Comparison of ENCODE assay signal across 8 cellular contexts in the genomic region with DNA sequence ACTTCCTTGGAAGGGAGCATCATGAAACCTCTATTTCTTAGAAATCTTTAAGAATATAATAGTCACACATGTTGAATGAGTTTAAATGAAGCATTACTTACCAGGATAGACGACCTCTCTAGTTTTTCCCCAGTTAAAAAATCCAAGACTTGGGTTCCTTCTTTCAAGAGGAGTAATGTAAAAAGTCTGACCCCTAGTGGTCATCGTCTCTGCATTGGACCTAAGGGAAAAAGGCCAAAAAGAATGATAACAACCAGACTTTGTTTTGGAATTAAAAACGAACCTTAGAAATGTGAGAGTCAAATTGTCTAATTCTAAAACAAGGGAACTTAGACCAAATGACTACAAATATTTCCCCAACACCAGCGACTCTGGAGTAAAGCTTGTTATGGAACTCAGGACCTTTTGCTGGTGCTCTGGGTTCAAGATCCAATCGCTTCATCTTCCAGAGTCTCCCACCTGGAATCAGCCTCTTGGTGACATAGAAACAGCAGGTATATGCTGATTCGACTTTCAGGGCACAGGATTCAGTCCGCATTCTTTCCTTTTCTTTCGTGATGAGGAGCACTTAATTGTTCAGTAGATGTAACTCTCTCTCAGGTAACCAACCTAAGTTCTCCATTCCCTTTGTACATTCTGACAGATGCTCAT.
A peak's percentile ranks its signal among the peaks of the same experiment; 100 is the strongest.
DNase-seq lines count a peak whose midpoint lies in the region; ATAC-seq and TF ChIP-seq lines count a peak whose summit lies in the region.

No MANE protein-coding gene starts in this region.

- H3K9ac ChIP-seq in Karpas-422 (ENCODE audit: low read length), result no peak overlapping the region
- H3K9ac ChIP-seq in SK-N-SH, result no peak overlapping the region
- H3K9ac ChIP-seq in fibroblast of lung (ENCODE audit: insufficient read depth, low read length), result no peak overlapping the region

- WGBS in SK-N-SH (ENCODE audit: low lambda C conversion rate), result 25% methylated on average over 7 of the region's 8 CpGs

- H3K4me1 ChIP-seq in DOHH2 (ENCODE audit: control insufficient read depth, low read length), result peaks cover 38% of the 10 kb centered on the region
- H3K4me1 ChIP-seq in Karpas-422 (ENCODE audit: low read length), result peaks cover 18% of the 10 kb centered on the region
- peaks cover 0 to 2% of the 10 kb centered on the region in 2 experiments; a peak in 2 of 4 replicates for H3K4me1 ChIP-seq in SK-N-SH (ENCODE audit: control insufficient read depth in 1 of 2, insufficient read depth in 2 of 2, low read depth in 1 of 2, low read length in 1 of 2)
- peaks cover 4% of the 10 kb centered on the region for H3K4me1 ChIP-seq in fibroblast of lung (ENCODE audit: control insufficient read depth, extremely low read depth, insufficient read depth, low read length)
- no peaks in the 10 kb centered on the region for H3K4me1 ChIP-seq in osteoblast (ENCODE audit: insufficient read depth, low read length)

- 0 out of 2 replicates have a peak, but pooled peaks cover 5% of the 10 kb centered on the region for H3F3A ChIP-seq in DOHH2 (ENCODE audit: control insufficient read depth, insufficient read depth)
- H3F3A ChIP-seq in SK-N-SH (replicated peaks; ENCODE audit: insufficient read depth), result peaks cover 15% of the 10 kb centered on the region

- CTCF ChIA-PET in SK-N-SH (lab: Yijun Ruan, JAX), result interaction anchor here (0.6 to 7.6 kb wide), 10 partner anchors 9 to 1218 kb away, joined by 3 to 71 read pairs (median 4); no protein-coding TSS in a partner anchor

- H3K4me3 ChIP-seq in DOHH2 (ENCODE audit: low read length) (no peak overlapping the region), Karpas-422 (ENCODE audit: low read length) (no peak overlapping the region), SK-N-SH (ENCODE audit: low read depth in 2 of 2, low read length in 1 of 2) (peak overlapping the region in 1 of 2 experiments; percentile 12; a peak in 1 of 4 replicates), fibroblast of lung (replicated peaks in 1 of 4; ENCODE audit: control extremely low read depth in 1 of 4, insufficient read depth in 1 of 4, low read depth in 3 of 4, low read length in 4 of 4) (no peak overlapping the region), osteoblast (ENCODE audit: insufficient read depth, low read length) (no peak overlapping the region)

- H2AFZ ChIP-seq in Karpas-422 (ENCODE audit: low read length) (no peak overlapping the region), SK-N-SH (ENCODE audit: low read depth) (no peak overlapping the region), fibroblast of lung (ENCODE audit: low read length) (no peak overlapping the region), osteoblast (ENCODE audit: low read length) (peak overlapping the region; percentile 20)

- H3K27ac ChIP-seq in DOHH2 (ENCODE audit: low read depth, low read length) (no peak overlapping the region), Karpas-422 (ENCODE audit: low read length) (no peak overlapping the region), SK-N-SH (ENCODE audit: low read depth in 2 of 2, low read length in 1 of 2) (no peak overlapping the region), fibroblast of lung (ENCODE audit: insufficient read depth, low read length) (no peak overlapping the region), osteoblast (ENCODE audit: low read depth, low read length) (no peak overlapping the region)

- H3K36me3 ChIP-seq in DOHH2 (ENCODE audit: control insufficient read depth, low read length) (no peaks in the 10 kb centered on the region), Karpas-422 (ENCODE audit: insufficient read depth, low read length) (no peaks in the 10 kb centered on the region), SK-N-SH (replicated peaks in 1 of 2; ENCODE audit: control insufficient read depth in 1 of 2, insufficient read depth in 2 of 2, low read length in 1 of 2) (no peaks in the 10 kb centered on the region), fibroblast of lung (ENCODE audit: control insufficient read depth, insufficient read depth, low read length) (no peaks in the 10 kb centered on the region), osteoblast (ENCODE audit: insufficient read depth, low read length) (no peaks in the 10 kb centered on the region)

- TF ChIP-seq CTCF in DOHH2 (IDR thresholded peaks at IDR 0.05; ENCODE audit: low read depth, low read length, poor library complexity, severe bottlenecking) (peak; percentile 88), SK-N-SH (IDR thresholded peaks at IDR 0.05) (peak; percentile 86), fibroblast of lung (conservative IDR thresholded peaks at IDR 0.05 in 1 of 2, IDR thresholded peaks at IDR 0.05 in 1 of 2; ENCODE audit: low read depth in 1 of 2, low read length in 2 of 2) (peak; percentile 70 to 72), osteoblast (IDR thresholded peaks at IDR 0.05; ENCODE audit: extremely low read depth, low read depth, low read length) (peak; percentile 82)

- no peak for TF ChIP-seq EP300 in SK-N-SH (IDR thresholded peaks at IDR 0.05; ENCODE audit: borderline replicate concordance in 1 of 2, low read depth in 1 of 2, low read length in 1 of 2)

- no peaks in the 10 kb centered on the region for H3K9me3 ChIP-seq in DOHH2 (ENCODE audit: control insufficient read depth, insufficient read depth, low read length)
- no peaks in the 10 kb centered on the region for H3K9me3 ChIP-seq in Karpas-422 (ENCODE audit: low read length)
- H3K9me3 ChIP-seq in SK-N-SH, result no peaks in the 10 kb centered on the region
- H3K9me3 ChIP-seq in fibroblast of lung (ENCODE audit: control insufficient read depth, insufficient read depth, low read depth, low read length), result no peaks in the 10 kb centered on the region
- H3K9me3 ChIP-seq in osteoblast (ENCODE audit: low read depth, low read length), result no peaks in the 10 kb centered on the region

- ATAC-seq in GM19035 (IDR thresholded peaks at IDR 0.05; ENCODE audit: unreplicated experiment) (no peak), HG02885 (IDR thresholded peaks at IDR 0.05; ENCODE audit: poor library complexity, unreplicated experiment) (no peak)

- no peaks in the 10 kb centered on the region for H3K27me3 ChIP-seq in DOHH2 (ENCODE audit: control insufficient read depth, low read length)
- H3K27me3 ChIP-seq in Karpas-422 (ENCODE audit: low read length), result no peaks in the 10 kb centered on the region
- no peaks in the 10 kb centered on the region for H3K27me3 ChIP-seq in SK-N-SH (ENCODE audit: insufficient read depth)
- no peaks in the 10 kb centered on the region for H3K27me3 ChIP-seq in fibroblast of lung (ENCODE audit: control insufficient read depth, insufficient read depth, low read length)
- H3K27me3 ChIP-seq in osteoblast (ENCODE audit: insufficient read depth, low read length), result no peaks in the 10 kb centered on the region

- TF ChIP-seq RAD21 in SK-N-SH (IDR thresholded peaks at IDR 0.05; ENCODE audit: low read length), result peak; percentile 62

- no peak overlapping the region for H3K4me2 ChIP-seq in DOHH2 (ENCODE audit: low read length)
- H3K4me2 ChIP-seq in Karpas-422 (ENCODE audit: low read depth, low read length, poor library complexity, severe bottlenecking), result no peak overlapping the region
- H3K4me2 ChIP-seq in SK-N-SH, result no peak overlapping the region
- no peak overlapping the region for H3K4me2 ChIP-seq in fibroblast of lung (ENCODE audit: extremely low read depth, insufficient read depth, low read length)
- no peak overlapping the region for H3K4me2 ChIP-seq in osteoblast (ENCODE audit: insufficient read depth, low read length)

- DNase-seq in Karpas-422, result peak; percentile 87
- peak; percentile 22 for DNase-seq in SK-N-SH
- DNase-seq in fibroblast of lung (ENCODE audit: low read depth in 2 of 2), result peak; percentile 62 to 85
- DNase-seq in osteoblast (ENCODE audit: insufficient read length, low spot score, missing footprints), result peak; percentile 26
- no peak for DNase-seq in HK-2 (ENCODE audit: unreplicated experiment)

- POLR2A ChIA-PET in SK-N-SH (lab: Yijun Ruan, JAX), result no interaction called here

- H4K20me1 ChIP-seq in DOHH2 (ENCODE audit: control insufficient read depth, insufficient read depth, low read depth, low read length) (no peaks in the 10 kb centered on the region), Karpas-422 (ENCODE audit: insufficient read depth, low read depth, low read length) (no peaks in the 10 kb centered on the region), SK-N-SH (ENCODE audit: insufficient read depth) (no peaks in the 10 kb centered on the region), fibroblast of lung (ENCODE audit: control insufficient read depth, extremely low read depth, insufficient read depth, low read length) (no peaks in the 10 kb centered on the region), osteoblast (ENCODE audit: insufficient read depth, low read length) (no peaks in the 10 kb centered on the region)

- H3K9me2 ChIP-seq in DOHH2 (replicated peaks; ENCODE audit: control insufficient read depth, low read length) (no peaks in the 10 kb centered on the region), Karpas-422 (replicated peaks; ENCODE audit: insufficient read depth, low read length) (no peaks in the 10 kb centered on the region), SK-N-SH (no peaks in the 10 kb centered on the region)

- H3K79me2 ChIP-seq in DOHH2 (ENCODE audit: control insufficient read depth, low read length) (no peaks in the 10 kb centered on the region), Karpas-422 (ENCODE audit: low read length) (no peaks in the 10 kb centered on the region), SK-N-SH (ENCODE audit: insufficient read depth) (no peaks in the 10 kb centered on the region), fibroblast of lung (ENCODE audit: control insufficient read depth, insufficient read depth, low read length) (no peaks in the 10 kb centered on the region), osteoblast (ENCODE audit: insufficient read depth, low read length) (no peaks in the 10 kb centered on the region)

TF ChIP-seq in SK-N-SH, 30 proteins besides CTCF, POLR2A, EP300 and RAD21:
- TF ChIP-seq TCF12 (IDR thresholded peaks at IDR 0.05) (0 out of 2 replicates have a peak, but pooled peaks have one; percentile 11), TAF1 (IDR thresholded peaks at IDR 0.05; ENCODE audit: borderline replicate concordance, low read depth, low read length) (no peak), NFIC (IDR thresholded peaks at IDR 0.05; ENCODE audit: borderline replicate concordance) (no peak), SMC3 (IDR thresholded peaks at IDR 0.05; ENCODE audit: low read depth, low read length) (peak; percentile 30), USF2 (IDR thresholded peaks at IDR 0.05; ENCODE audit: borderline replicate concordance, low read depth, low read length) (no peak)
